26 cellular contexts compared by ENCODE assay signal in genomic region chr4:141473952-141474351, GRCh38.
DNase-seq lines count a peak whose midpoint lies in the region; ATAC-seq and TF ChIP-seq lines count a peak whose summit lies in the region.
"Had no signal": no experiment of that assay in that cellular context is flagged by ENCODE, and none has a peak within 500 bp of the region (broad histone marks: within the 10 kb centered on the region; RNA-seq: fewer than 3 reads in every experiment).

No MANE protein-coding gene starts in this region.

- H3K4me3 ChIP-seq in AG09309 (ENCODE audit: control insufficient read depth, low read depth, low read length) (no peak overlapping the region), HEK293 (ENCODE audit: low read depth, low read length) (no peak overlapping the region), cardiac fibroblast (replicated peaks in 1 of 2; ENCODE audit: low read depth in 2 of 2, low read length in 2 of 2) (no peak overlapping the region), H7 (ENCODE audit: insufficient read depth, low read depth, low read length) (no peak overlapping the region)
- H3K4me3 ChIP-seq: K562, neural progenitor cell, SJCRH30, skin epidermis, uterus had no signal

- no peaks in the 10 kb centered on the region for H3K9me3 Mint-ChIP-seq in stimulated activated naive CD8-positive, alpha-beta T cell treated with anti-CD3 and anti-CD28 coated beads, Interleukin-15, amount 100 ng/mL, for 72 hours
- H3K9me3 Mint-ChIP-seq in activated CD8-positive, alpha-beta memory T cell treated with anti-CD3 and anti-CD28 coated beads, Interleukin-2, amount 10 ng/mL, durations not matched to agents 7 days and 5 days (ENCODE audit: low read depth) = peaks cover 2% of the 10 kb centered on the region
- H3K9me3 Mint-ChIP-seq: neural progenitor cell had no signal

- H3K36me3 Mint-ChIP-seq in activated CD8-positive, alpha-beta memory T cell treated with anti-CD3 and anti-CD28 coated beads, Interleukin-2, amount 10 ng/mL, durations not matched to agents 7 days and 5 days = no peaks in the 10 kb centered on the region
- H3K36me3 Mint-ChIP-seq: brain, neural progenitor cell had no signal

- DNase-seq in AG09309 (ENCODE audit: low read depth) (peak; percentile 64), cardiac fibroblast (ENCODE audit: low read depth in 2 of 2) (peak; percentile 6 to 25), myocyte (ENCODE audit: low read depth) (peak; percentile 66), COLO668 (lab: John Stamatoyannopoulos, UW; ENCODE audit: unreplicated experiment) (no peak), H7 (no peak)
- DNase-seq in stimulated activated naive CD8-positive, alpha-beta T cell treated with anti-CD3 and anti-CD28 coated beads, Interleukin-15, amount 100 ng/mL, for 72 hours = no peak
- no peak for DNase-seq in activated CD8-positive, alpha-beta memory T cell treated with anti-CD3 and anti-CD28 coated beads, Interleukin-2, amount 10 ng/mL, durations not matched to agents 7 days and 5 days
- DNase-seq: activated CD4-positive, alpha-beta T cell treated with anti-CD3 and anti-CD28 coated beads for 1 hour; activated gamma-delta T cell; activated T-cell treated with anti-CD3 and anti-CD28 coated beads, Interleukin-2, amount 50 U/mL, for 1 hour; effector CD4-positive, alpha-beta T cell; glutamatergic neuron; mammary epithelial cell; NCI-H1436 treated with DMSO at 0.1 percent for 48 hours; NCI-H2171 treated with DMSO at 0.1 percent for 48 hours; NCI-H524; SJCRH30; T-helper 1 cell had no signal

- H3K4me1 Mint-ChIP-seq in stimulated activated naive CD8-positive, alpha-beta T cell treated with anti-CD3 and anti-CD28 coated beads, Interleukin-15, amount 100 ng/mL, for 72 hours = no peaks in the 10 kb centered on the region
- H3K4me1 Mint-ChIP-seq in activated CD8-positive, alpha-beta memory T cell treated with anti-CD3 and anti-CD28 coated beads, Interleukin-2, amount 10 ng/mL, durations not matched to agents 7 days and 5 days = no peaks in the 10 kb centered on the region
- H3K4me1 Mint-ChIP-seq: brain, neural progenitor cell had no signal

- TF ChIP-seq CTCF in AG09309 (IDR thresholded peaks at IDR 0.05; ENCODE audit: control insufficient read depth, insufficient read depth, low read depth, low read length, missing control alignments) = no peak
- TF ChIP-seq CTCF in HEK293 (tag by site-specific recombination; IDR thresholded peaks at IDR 0.05) = no peak
- no peak for TF ChIP-seq CTCF in cardiac fibroblast (IDR thresholded peaks at IDR 0.05; ENCODE audit: low read depth, low read length)

- H3K9me3 ChIP-seq in HEK293 (ENCODE audit: control insufficient read depth, insufficient read depth, low read depth, low read length) = no peaks in the 10 kb centered on the region
- H3K9me3 ChIP-seq: SJCRH30, uterus had no signal

- CTCF ChIA-PET in HEK293 (lab: Yijun Ruan, JAX) = interaction anchor here (0.6 kb wide), 1 partner anchor 581 kb away, joined by 3 read pairs; no protein-coding TSS in a partner anchor
- CTCF ChIA-PET in activated CD8-positive, alpha-beta memory T cell treated with anti-CD3 and anti-CD28 coated beads, Interleukin-2, amount 10 ng/mL, durations not matched to agents 7 days and 5 days (lab: Charles Lee) = no interaction called here

- H3K4me1 ChIP-seq in HEK293 (ENCODE audit: control insufficient read depth, insufficient read depth, low read length) = no peaks in the 10 kb centered on the region
- H3K4me1 ChIP-seq: neural progenitor cell, SJCRH30, uterus had no signal

- ATAC-seq in stimulated activated naive CD8-positive, alpha-beta T cell treated with anti-CD3 and anti-CD28 coated beads, Interleukin-15, amount 100 ng/mL, for 72 hours = no peak
- ATAC-seq in activated CD8-positive, alpha-beta memory T cell treated with anti-CD3 and anti-CD28 coated beads, Interleukin-2, amount 10 ng/mL, durations not matched to agents 7 days and 5 days = no peak
- ATAC-seq: K562 had no signal

- no peaks in the 10 kb centered on the region for H3K36me3 ChIP-seq in HEK293 (ENCODE audit: control insufficient read depth in 2 of 2, insufficient read depth in 1 of 2, low read length in 2 of 2)
- H3K36me3 ChIP-seq in H7 (replicated peaks; ENCODE audit: control insufficient read depth, insufficient read depth, low read length) = no peaks in the 10 kb centered on the region
- H3K36me3 ChIP-seq: neural progenitor cell, SJCRH30, uterus had no signal

- no peak overlapping the region for H3K27ac Mint-ChIP-seq in stimulated activated naive CD8-positive, alpha-beta T cell treated with anti-CD3 and anti-CD28 coated beads, Interleukin-15, amount 100 ng/mL, for 72 hours
- no peak overlapping the region for H3K27ac Mint-ChIP-seq in activated CD8-positive, alpha-beta memory T cell treated with anti-CD3 and anti-CD28 coated beads, Interleukin-2, amount 10 ng/mL, durations not matched to agents 7 days and 5 days
- H3K27ac Mint-ChIP-seq: brain, neural progenitor cell had no signal

- no peaks in the 10 kb centered on the region for H3K27me3 ChIP-seq in H7 (ENCODE audit: control insufficient read depth, insufficient read depth, low read length)
- H3K27me3 ChIP-seq: neural progenitor cell, SJCRH30, uterus had no signal

- no peak overlapping the region for H3K4me3 Mint-ChIP-seq in stimulated activated naive CD8-positive, alpha-beta T cell treated with anti-CD3 and anti-CD28 coated beads, Interleukin-15, amount 100 ng/mL, for 72 hours
- H3K4me3 Mint-ChIP-seq in activated CD8-positive, alpha-beta memory T cell treated with anti-CD3 and anti-CD28 coated beads, Interleukin-2, amount 10 ng/mL, durations not matched to agents 7 days and 5 days = no peak overlapping the region
- H3K4me3 Mint-ChIP-seq: brain, neural progenitor cell had no signal

- H3K27ac ChIP-seq in HEK293 (ENCODE audit: extremely low read depth, low read depth, low read length) = no peak overlapping the region
- H3K27ac ChIP-seq: C4-2B, epithelial cell of prostate, neural progenitor cell, SJCRH30, skin epidermis had no signal

- no peaks in the 10 kb centered on the region for H3K27me3 Mint-ChIP-seq in stimulated activated naive CD8-positive, alpha-beta T cell treated with anti-CD3 and anti-CD28 coated beads, Interleukin-15, amount 100 ng/mL, for 72 hours
- no peaks in the 10 kb centered on the region for H3K27me3 Mint-ChIP-seq in activated CD8-positive, alpha-beta memory T cell treated with anti-CD3 and anti-CD28 coated beads, Interleukin-2, amount 10 ng/mL, durations not matched to agents 7 days and 5 days
- H3K27me3 Mint-ChIP-seq: brain had no signal

- POLR2A ChIA-PET in HEK293 (lab: Yijun Ruan, JAX) = no interaction called here

TF ChIP-seq in HEK293, 187 proteins besides CTCF, POLR2A, EP300 and RAD21 (continues in another document):
- no peak for TF ChIP-seq ZNF561 (tag by site-specific recombination; IDR thresholded peaks at IDR 0.05; ENCODE audit: borderline replicate concordance)
- no peak for TF ChIP-seq SP7 (tag by site-specific recombination; IDR thresholded peaks at IDR 0.05)
- no peak for TF ChIP-seq ZNF529 (tag by site-specific recombination; IDR thresholded peaks at IDR 0.05; ENCODE audit: insufficient replicate concordance)
- TF ChIP-seq ZBTB7A (tag by site-specific recombination; IDR thresholded peaks at IDR 0.05; ENCODE audit: low read depth) = no peak
- TF ChIP-seq IKZF3 (tag by site-specific recombination; IDR thresholded peaks at IDR 0.05) = no peak
- no peak for TF ChIP-seq ZNF777 (tag by site-specific recombination; IDR thresholded peaks at IDR 0.05; ENCODE audit: borderline replicate concordance)
- TF ChIP-seq ZNF184 (tag by site-specific recombination; IDR thresholded peaks at IDR 0.05) = no peak
- no peak for TF ChIP-seq KLF17 (tag by site-specific recombination; IDR thresholded peaks at IDR 0.05)
- TF ChIP-seq BCL6B (tag by site-specific recombination; IDR thresholded peaks at IDR 0.05) = peak; percentile 25; the same call in 1 of the 2 replicates
- TF ChIP-seq ZNF398 (tag by site-specific recombination; IDR thresholded peaks at IDR 0.05) = no peak

Comparison
In these comparisons a context has a peak if more than half of its experiments do, and no peak if none do; other contexts are left out.
1. DNase-seq: peak in AG09309 (single experiment), cardiac fibroblast (2 of 2) and myocyte (single experiment); none in stimulated activated naive CD8-positive, alpha-beta T cell treated with anti-CD3 and anti-CD28 coated beads, Interleukin-15, amount 100 ng/mL, for 72 hours (0 of 2), COLO668 (single experiment), H7 (single experiment) and activated CD8-positive, alpha-beta memory T cell treated with anti-CD3 and anti-CD28 coated beads, Interleukin-2, amount 10 ng/mL, durations not matched to agents 7 days and 5 days (single experiment).